In the genomic region with DNA sequence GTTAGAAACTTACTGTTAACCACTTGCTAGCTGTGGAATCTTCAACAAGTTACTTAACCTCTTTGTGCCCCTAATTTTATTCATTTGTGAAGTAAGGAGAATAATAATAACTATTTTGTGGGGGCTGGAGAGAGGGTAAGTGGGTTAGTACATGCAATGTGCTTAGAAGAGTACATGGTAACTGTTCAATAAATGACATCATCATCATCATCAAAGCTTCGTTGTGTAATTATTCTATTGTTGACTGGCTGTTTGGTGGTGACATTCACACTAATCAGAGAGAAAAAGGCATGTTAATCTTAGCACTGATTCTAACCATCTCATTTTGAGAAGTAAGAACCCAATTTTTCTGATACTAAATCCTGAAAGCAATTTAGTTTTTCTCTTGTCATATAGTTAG, we compare ENCODE assay signal across 34 cellular contexts.
"Had no signal": no experiment of that assay in that cellular context is flagged by ENCODE, and none has a peak within 500 bp of the region (broad histone marks: within the 10 kb centered on the region; RNA-seq: fewer than 3 reads in every experiment).

No MANE protein-coding gene starts in this region.

- H3K27me3 ChIP-seq: adrenal gland, body of pancreas, brain microvascular endothelial cell, cardiac muscle cell had no signal

- H3K9me3 ChIP-seq: adrenal gland, body of pancreas had no signal

- H3K4me1 ChIP-seq: adrenal gland, body of pancreas had no signal

- ATAC-seq: activated CD8-positive, alpha-beta T cell treated with anti-CD3 and anti-CD28 coated beads for 36 hours; activated naive CD4-positive, alpha-beta T cell treated with anti-CD3 and anti-CD28 coated beads, Interleukin-2, amount 50 U/mL, for 72 hours; activated T-cell treated with anti-CD3 and anti-CD28 coated beads, Interleukin-2, amount 50 U/mL, for 4 hours; activated T-cell treated with anti-CD3 and anti-CD28 coated beads, Interleukin-2, amount 50 U/mL, for 72 hours; activated T-helper 17 cell treated with anti-CD3 and anti-CD28 coated beads, Interleukin-2, amount 50 U/mL, for 72 hours; body of pancreas had no signal

- H3K27ac ChIP-seq: adrenal gland, body of pancreas, brain microvascular endothelial cell, cardiac muscle cell, VCaP had no signal

- H3K36me3 ChIP-seq: adrenal gland, brain microvascular endothelial cell, cardiac muscle cell had no signal

- FAIRE-seq: astrocyte, TTC549 had no signal

- DNase-seq: activated B cell treated with CpG ODN at 0.5 μM for 24 hours; activated CD4-positive, alpha-beta memory T cell treated with anti-CD3 and anti-CD28 coated beads for 36 hours; activated CD4-positive, alpha-beta T cell treated with anti-CD3 and anti-CD28 coated beads for 4 hours; activated CD4-positive, alpha-beta T cell treated with anti-CD3 and anti-CD28 coated beads, Interleukin-2, amount 10 ng/mL, durations not matched to agents 24 days and 14 days; activated CD4-positive, alpha-beta T cell treated with anti-CD3 and anti-CD28 coated beads, Interleukin-2, amount 50 U/mL, for 1 hour; activated CD4-positive, alpha-beta T cell treated with anti-CD3 and anti-CD28 coated beads, Interleukin-2, amount 50 U/mL, for 4 hours; activated CD4-positive, CD25-positive, alpha-beta regulatory T cell treated with anti-CD3 and anti-CD28 coated beads, Interleukin-2, amount 50 U/mL, for 72 hours; activated CD8-positive, alpha-beta memory T cell treated with anti-CD3 and anti-CD28 coated beads, Interleukin-2, amount 50 U/mL, for 4 hours; activated CD8-positive, alpha-beta T cell treated with anti-CD3 and anti-CD28 coated beads for 36 hours; activated effector memory CD4-positive, alpha-beta T cell treated with anti-CD3 and anti-CD28 coated beads, Interleukin-2, amount 50 U/mL, for 16 hours; activated gamma-delta T cell treated with Interleukin-2 at 50 U/mL for 16 hours; activated naive CD4-positive, alpha-beta T cell; activated naive CD4-positive, alpha-beta T cell treated with anti-CD3 and anti-CD28 coated beads for 36 hours; activated naive CD4-positive, alpha-beta T cell treated with anti-CD3 and anti-CD28 coated beads, Interleukin-2, amount 50 U/mL, for 16 hours; activated naive CD8-positive, alpha-beta T cell treated with anti-CD3 and anti-CD28 coated beads for 36 hours; activated T-cell treated with anti-CD3 and anti-CD28 coated beads for 4 hours; activated T-cell treated with anti-CD3 and anti-CD28 coated beads, Interleukin-2, amount 50 U/mL, for 1 hour; activated T-cell treated with anti-CD3 and anti-CD28 coated beads, Interleukin-2, amount 50 U/mL, for 4 hours; activated T-cell treated with anti-CD3 and anti-CD28 coated beads, Interleukin-2, amount 50 U/mL, for 72 hours; adrenal gland; amniotic stem cell; aorta; body of pancreas; brain microvascular endothelial cell; cerebellar nuclear complex; T-helper 1 cell; T-helper 2 cell; T-helper 9 cell had no signal

- H3K4me3 ChIP-seq: adrenal gland, body of pancreas, cardiac muscle cell had no signal
